In the genomic region with DNA sequence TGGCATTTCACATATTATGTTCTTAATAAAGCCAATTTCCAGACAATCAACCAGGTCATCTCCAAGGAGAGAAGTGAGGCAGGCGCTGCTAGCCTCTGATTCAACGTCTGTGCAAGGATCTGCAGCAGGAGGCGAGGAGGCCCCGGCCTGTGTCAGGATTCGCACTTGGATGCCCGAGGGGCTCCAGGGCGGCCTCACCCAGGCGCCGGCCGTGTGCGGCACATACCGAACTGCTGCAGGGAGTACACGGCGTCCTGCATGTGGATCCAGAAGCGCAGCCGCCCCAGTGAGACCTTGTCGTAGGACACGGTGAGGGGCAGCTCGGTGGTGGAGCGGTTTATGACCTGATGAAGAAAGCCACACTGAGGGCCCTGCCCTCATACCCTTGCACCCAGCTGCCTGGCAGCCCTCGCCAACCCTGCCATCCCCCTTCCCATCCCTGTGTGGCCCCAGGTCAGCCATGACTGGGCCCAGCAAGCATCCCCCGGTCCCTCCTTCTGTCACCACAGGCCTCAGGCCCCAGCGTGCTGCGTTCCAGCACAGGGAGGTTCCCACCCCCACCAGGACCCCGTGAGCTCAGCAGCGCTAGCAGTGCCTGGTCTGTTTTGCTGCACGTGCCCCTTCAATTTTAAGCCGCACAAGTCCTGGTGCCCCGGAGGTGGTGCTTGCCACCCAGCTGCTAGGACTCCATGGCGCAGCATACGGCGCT, we compare ENCODE assay signal across 1 cellular context.
A peak's percentile ranks its signal among the peaks of the same experiment; 100 is the strongest.
TF ChIP-seq lines count a peak whose summit lies in the region.

No MANE protein-coding gene starts in this region.

TF ChIP-seq in HepG2, 621 proteins besides CTCF, POLR2A, EP300 and RAD21:
- TF ChIP-seq, protein P1, sequence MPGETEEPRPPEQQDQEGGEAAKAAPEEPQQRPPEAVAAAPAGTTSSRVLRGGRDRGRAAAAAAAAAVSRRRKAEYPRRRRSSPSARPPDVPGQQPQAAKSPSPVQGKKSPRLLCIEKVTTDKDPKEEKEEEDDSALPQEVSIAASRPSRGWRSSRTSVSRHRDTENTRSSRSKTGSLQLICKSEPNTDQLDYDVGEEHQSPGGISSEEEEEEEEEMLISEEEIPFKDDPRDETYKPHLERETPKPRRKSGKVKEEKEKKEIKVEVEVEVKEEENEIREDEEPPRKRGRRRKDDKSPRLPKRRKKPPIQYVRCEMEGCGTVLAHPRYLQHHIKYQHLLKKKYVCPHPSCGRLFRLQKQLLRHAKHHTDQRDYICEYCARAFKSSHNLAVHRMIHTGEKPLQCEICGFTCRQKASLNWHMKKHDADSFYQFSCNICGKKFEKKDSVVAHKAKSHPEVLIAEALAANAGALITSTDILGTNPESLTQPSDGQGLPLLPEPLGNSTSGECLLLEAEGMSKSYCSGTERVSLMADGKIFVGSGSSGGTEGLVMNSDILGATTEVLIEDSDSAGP (CRISPR knock-in tag; IDR thresholded peaks at IDR 0.05; ENCODE audit: borderline replicate concordance), result no peak
- 0 out of 2 replicates have a peak, but pooled peaks have one; percentile 15 for TF ChIP-seq RBFOX2 (IDR thresholded peaks at IDR 0.05; ENCODE audit: low read depth, low read length)
- TF ChIP-seq AGO2 (optimal IDR thresholded peaks at IDR 0.05; ENCODE audit: low read depth, low read length), result peak; percentile 40
